33 cellular contexts compared by ENCODE assay signal in genomic region chrX:14700982-14701381, GRCh38.
DNase-seq lines count a peak whose midpoint lies in the region; ATAC-seq, FAIRE-seq and TF ChIP-seq lines count a peak whose summit lies in the region.
"Had no signal": no experiment of that assay in that cellular context is flagged by ENCODE, and none has a peak within 500 bp of the region (broad histone marks: within the 10 kb centered on the region; RNA-seq: fewer than 3 reads in every experiment).

No MANE protein-coding gene starts in this region.

- H3K9me3 ChIP-seq in HepG2 (ENCODE audit: low read length) (no peaks in the 10 kb centered on the region), right lobe of liver (no peaks in the 10 kb centered on the region), IMR-90 (ENCODE audit: control insufficient read depth, insufficient read depth, low read length) (no peaks in the 10 kb centered on the region)
- H3K9me3 ChIP-seq: A549; BE2C; BLaER1; BLaER1 treated with 17β-estradiol and CSF1 and Interleukin-3, amounts not matched to agents 10 nM and 100 nM; Caco-2 had no signal

- dilution Hi-C loops in IMR-90 (cut with HindIII; ENCODE audit: low sequenced_read_pairs, unreplicated experiment) = no loop called here

- TF ChIP-seq EP300 in HepG2 (IDR thresholded peaks at IDR 0.05; ENCODE audit: low read depth in 2 of 2, low read length in 2 of 2) = no peak
- no peak for TF ChIP-seq EP300 in HepG2 (CRISPR knock-in tag; IDR thresholded peaks at IDR 0.05; ENCODE audit: borderline replicate concordance)

- BruUV-seq in HepG2 (replicated peaks; lab: Mats Ljungman, UMichigan) = no TSS peak
- no TSS peak for BruUV-seq in IMR-90 (replicated peaks; lab: Mats Ljungman, UMichigan)

- H2BK5ac ChIP-seq in IMR-90 (ENCODE audit: low read depth, low read length, poor library complexity, severe bottlenecking) = no peak overlapping the region
- H2BK5ac ChIP-seq in mesendoderm (ENCODE audit: low read length) = no peak overlapping the region

- H3K4me1 ChIP-seq in HepG2 (ENCODE audit: insufficient read depth, low read length) (no peaks in the 10 kb centered on the region), right lobe of liver (no peaks in the 10 kb centered on the region), IMR-90 (ENCODE audit: control insufficient read depth, insufficient read depth, low read length) (no peaks in the 10 kb centered on the region), mesendoderm (ENCODE audit: control insufficient read depth, low read depth, low read length) (no peaks in the 10 kb centered on the region)
- H3K4me1 ChIP-seq: A549; BE2C; BLaER1; BLaER1 treated with 17β-estradiol and CSF1 and Interleukin-3, amounts not matched to agents 10 nM and 100 nM had no signal

- no peak for FAIRE-seq in HepG2 (lab: Jason Lieb, UNC)
- FAIRE-seq: A204.1, A549, D721Med had no signal

- ATAC-seq in HepG2 (no peak), right lobe of liver (no peak), IMR-90 (ENCODE audit: low read depth) (no peak), GM19467 (IDR thresholded peaks at IDR 0.05; ENCODE audit: unreplicated experiment) (no peak)
- ATAC-seq: A549; CD8-positive, alpha-beta T cell had no signal

- intact Hi-C loops in HepG2 (cut with micrococcal nuclease; ENCODE audit: unreplicated experiment) (no loop called here), right lobe of liver (cut with DNase I) (no loop called here), IMR-90 (cut with micrococcal nuclease) (no loop called here)

- 91% methylated on average over 5 of the region's 5 CpGs for WGBS in HepG2 (ENCODE audit: low lambda C conversion rate)
- 32% methylated on average over 5 of the region's 5 CpGs for WGBS in right lobe of liver (ENCODE audit: insufficient coverage, low coverage, low lambda C conversion rate, missing lambda C conversion rate)
- WGBS in IMR-90 (ENCODE audit: extremely low coverage in 2 of 2, insufficient read length in 1 of 2), 2 experiments = 67% methylated on average over 1 of the region's 5 CpGs; no CpG with 5 or more reads in 1 of the 2 experiments
- no CpG with 5 or more reads among the region's 5 CpGs for WGBS in mesendoderm (ENCODE audit: extremely low coverage, insufficient coverage, low lambda C conversion rate)

- no peaks in the 10 kb centered on the region for H3K36me3 ChIP-seq in HepG2 (replicated peaks in 1 of 2; ENCODE audit: control insufficient read depth in 1 of 2, insufficient read depth in 2 of 2, low read length in 2 of 2)
- H3K36me3 ChIP-seq in right lobe of liver = no peaks in the 10 kb centered on the region
- no peaks in the 10 kb centered on the region for H3K36me3 ChIP-seq in IMR-90 (ENCODE audit: control insufficient read depth, insufficient read depth, low read length)
- no peaks in the 10 kb centered on the region for H3K36me3 ChIP-seq in mesendoderm (ENCODE audit: control insufficient read depth, insufficient read depth, low read length)
- H3K36me3 ChIP-seq: BE2C; BLaER1; BLaER1 treated with 17β-estradiol and CSF1 and Interleukin-3, amounts not matched to agents 10 nM and 100 nM had no signal

- H3K27me3 ChIP-seq in HepG2 (ENCODE audit: control insufficient read depth in 1 of 2, insufficient read depth in 2 of 2, low read length in 2 of 2) = no peaks in the 10 kb centered on the region
- no peaks in the 10 kb centered on the region for H3K27me3 ChIP-seq in right lobe of liver
- H3K27me3 ChIP-seq in IMR-90 (ENCODE audit: control insufficient read depth, insufficient read depth, low read length) = no peaks in the 10 kb centered on the region
- no peaks in the 10 kb centered on the region for H3K27me3 ChIP-seq in mesendoderm (ENCODE audit: insufficient read depth, low read length, poor library complexity)
- H3K27me3 ChIP-seq: BE2C had no signal

- H3K27ac ChIP-seq in HepG2 (ENCODE audit: extremely low read length, insufficient read depth, low read length) = no peak overlapping the region
- H3K27ac ChIP-seq in right lobe of liver = no peak overlapping the region
- no peak overlapping the region for H3K27ac ChIP-seq in IMR-90 (ENCODE audit: insufficient read depth, low read length)
- no peak overlapping the region for H3K27ac ChIP-seq in mesendoderm (ENCODE audit: low read depth, low read length)
- H3K27ac ChIP-seq: 22Rv1; A549; BLaER1; BLaER1 treated with 17β-estradiol and CSF1 and Interleukin-3, amounts not matched to agents 10 nM and 100 nM; C4-2B had no signal

- DNase-seq in HepG2 (ENCODE audit: low spot score) (no peak), right lobe of liver (no peak), IMR-90 (no peak), mesendoderm (no peak), hepatic stellate cell (ENCODE audit: low spot score) (no peak)
- DNase-seq: 8988T; ACHN; AML-193; BE2C; C1 segment of cervical spinal cord; Caco-2; Calu3; CD4-positive, alpha-beta memory T cell; CD4-positive, alpha-beta T cell; CD4-positive, CD25-positive, alpha-beta regulatory T cell; CD8-positive, alpha-beta memory T cell; CD8-positive, alpha-beta T cell; COR-L47; DMS 273 treated with DMSO at 0.1 percent for 48 hours; DMS153; DMS53; DMS79; DMS79 treated with DMSO at 0.1 percent for 48 hours; DND-41; EL had no signal

- H3K4me2 ChIP-seq in HepG2 (ENCODE audit: low read depth, low read length) = no peak overlapping the region
- no peak overlapping the region for H3K4me2 ChIP-seq in IMR-90 (ENCODE audit: low read depth, low read length)
- H3K4me2 ChIP-seq in mesendoderm (ENCODE audit: low read length) = no peak overlapping the region
- H3K4me2 ChIP-seq: A549; BLaER1; BLaER1 treated with 17β-estradiol and CSF1 and Interleukin-3, amounts not matched to agents 10 nM and 100 nM had no signal

- H3K4ac ChIP-seq in IMR-90 (ENCODE audit: low read depth, low read length) = no peak overlapping the region
- peak overlapping the region; percentile 36 for H3K4ac ChIP-seq in mesendoderm (ENCODE audit: low read depth, low read length)

- no peak for TF ChIP-seq RAD21 in HepG2 (CRISPR knock-in tag; IDR thresholded peaks at IDR 0.05)
- TF ChIP-seq RAD21 in IMR-90 (IDR thresholded peaks at IDR 0.05; ENCODE audit: low read length) = no peak

- H3K79me1 ChIP-seq in IMR-90 (ENCODE audit: low read depth in 1 of 2, low read length in 2 of 2) (no peaks in the 10 kb centered on the region), mesendoderm (ENCODE audit: low read length) (no peaks in the 10 kb centered on the region)

- H4K5ac ChIP-seq in IMR-90 (ENCODE audit: low read depth, low read length) (no peak overlapping the region), mesendoderm (ENCODE audit: low read length) (no peak overlapping the region)

- H4K20me1 ChIP-seq in HepG2 (ENCODE audit: insufficient read depth, low read length) = no peaks in the 10 kb centered on the region
- H4K20me1 ChIP-seq in IMR-90 (ENCODE audit: insufficient read depth, low read length) = no peaks in the 10 kb centered on the region
- H4K20me1 ChIP-seq: BLaER1 treated with 17β-estradiol and CSF1 and Interleukin-3, amounts not matched to agents 10 nM and 100 nM had no signal

- CTCF ChIA-PET in HepG2 (lab: Yijun Ruan, JAX; ENCODE audit: low intra/inter-chr PET ratio, low total read pairs) (no interaction called here), IMR-90 (lab: Yijun Ruan, JAX) (no interaction called here)

- in situ Hi-C loops in HepG2 (cut with HindIII; ENCODE audit: extremely low pct_ligation_motif_present, low pct_unique_long_range_greater_than_20kb) = no loop called here
- in situ Hi-C loops in IMR-90 (cut with MboI; ENCODE audit: low sequenced_read_pairs) = no loop called here

- H3K9me1 ChIP-seq in IMR-90 (ENCODE audit: insufficient read depth, low read length) = no peaks in the 10 kb centered on the region

- POLR2A ChIA-PET in HepG2 (lab: Yijun Ruan, JAX) = no interaction called here
- POLR2A ChIA-PET in IMR-90 (lab: Charles Lee; ENCODE audit: unreplicated experiment) = no interaction called here

- no peak overlapping the region for H3K56ac ChIP-seq in IMR-90 (ENCODE audit: extremely low read depth, insufficient read depth, low read length)
- H3K56ac ChIP-seq in mesendoderm (ENCODE audit: low read length) = no peak overlapping the region

- H3K9ac ChIP-seq in HepG2 (ENCODE audit: insufficient read depth, low read depth, low read length) = no peak overlapping the region
- H3K9ac ChIP-seq in IMR-90 (ENCODE audit: low read depth, low read length) = no peak overlapping the region
- no peak overlapping the region for H3K9ac ChIP-seq in mesendoderm (ENCODE audit: low read length)
- H3K9ac ChIP-seq: BLaER1; BLaER1 treated with 17β-estradiol and CSF1 and Interleukin-3, amounts not matched to agents 10 nM and 100 nM had no signal

- H2BK15ac ChIP-seq in IMR-90 (ENCODE audit: low read depth, low read length) (no peak overlapping the region), mesendoderm (replicated peaks; ENCODE audit: low read depth) (no peak overlapping the region)

- H2BK120ac ChIP-seq in IMR-90 (ENCODE audit: low read depth, low read length) (no peak overlapping the region), mesendoderm (ENCODE audit: low read depth, low read length) (no peak overlapping the region)

- H2AK5ac ChIP-seq in IMR-90 (ENCODE audit: low read depth, low read length) = no peak overlapping the region
- no peak overlapping the region for H2AK5ac ChIP-seq in mesendoderm (ENCODE audit: low read length)

- H3K4me3 ChIP-seq in HepG2 (replicated peaks in 1 of 3; ENCODE audit: insufficient read depth in 1 of 3, low read depth in 2 of 3, low read length in 3 of 3) = no peak overlapping the region
- no peak overlapping the region for H3K4me3 ChIP-seq in right lobe of liver
- no peak overlapping the region for H3K4me3 ChIP-seq in IMR-90 (ENCODE audit: insufficient read depth, low read depth, low read length)
- no peak overlapping the region for H3K4me3 ChIP-seq in mesendoderm (ENCODE audit: low read length)
- H3K4me3 ChIP-seq: A549; BLaER1; BLaER1 treated with 17β-estradiol and CSF1 and Interleukin-3, amounts not matched to agents 10 nM and 100 nM had no signal

- H3K14ac ChIP-seq in IMR-90 (replicated peaks; ENCODE audit: low read depth, low read length) = no peak overlapping the region

- H4K8ac ChIP-seq in IMR-90 (ENCODE audit: low read depth in 2 of 2, low read length in 2 of 2) = no peak overlapping the region
- H4K8ac ChIP-seq in mesendoderm (ENCODE audit: low read depth, low read length) = no peak overlapping the region

- H2BK20ac ChIP-seq in IMR-90 (ENCODE audit: low read depth, low read length) = no peak overlapping the region

- no peaks in the 10 kb centered on the region for H3K79me2 ChIP-seq in HepG2 (ENCODE audit: insufficient read depth, low read length)
- H3K79me2 ChIP-seq in mesendoderm (ENCODE audit: control insufficient read depth, insufficient read depth, low read length) = no peaks in the 10 kb centered on the region

- no peak overlapping the region for H3K18ac ChIP-seq in IMR-90 (ENCODE audit: low read depth, low read length)
- H3K18ac ChIP-seq in mesendoderm (ENCODE audit: low read length) = no peak overlapping the region

- TF ChIP-seq POLR2A in HepG2 (IDR thresholded peaks at IDR 0.05; ENCODE audit: insufficient read depth in 1 of 2, low read depth in 2 of 2, low read length in 2 of 2) (no peak), right lobe of liver (IDR thresholded peaks at IDR 0.05) (no peak), IMR-90 (IDR thresholded peaks at IDR 0.05; ENCODE audit: low read depth, low read length) (no peak)

- no peak overlapping the region for H2AK9ac ChIP-seq in IMR-90 (replicated peaks; ENCODE audit: low read depth, low read length, poor library complexity)

- TF ChIP-seq CTCF in HepG2 (CRISPR knock-in tag; IDR thresholded peaks at IDR 0.05) (no peak), right lobe of liver (IDR thresholded peaks at IDR 0.05) (no peak), IMR-90 (conservative IDR thresholded peaks at IDR 0.05; ENCODE audit: low read depth, low read length) (no peak)

- no peak overlapping the region for H2AFZ ChIP-seq in HepG2 (ENCODE audit: low read length)
- no peak overlapping the region for H2AFZ ChIP-seq in IMR-90 (replicated peaks; ENCODE audit: low read length, poor library complexity)

- no peak overlapping the region for H4K91ac ChIP-seq in IMR-90 (ENCODE audit: insufficient read depth, low read depth, low read length)

- H3K23ac ChIP-seq in IMR-90 (ENCODE audit: low read depth, low read length) (no peak overlapping the region), mesendoderm (ENCODE audit: low read length) (no peak overlapping the region)
